Comparison of ENCODE assay signal across 1 cellular context in the genomic region with DNA sequence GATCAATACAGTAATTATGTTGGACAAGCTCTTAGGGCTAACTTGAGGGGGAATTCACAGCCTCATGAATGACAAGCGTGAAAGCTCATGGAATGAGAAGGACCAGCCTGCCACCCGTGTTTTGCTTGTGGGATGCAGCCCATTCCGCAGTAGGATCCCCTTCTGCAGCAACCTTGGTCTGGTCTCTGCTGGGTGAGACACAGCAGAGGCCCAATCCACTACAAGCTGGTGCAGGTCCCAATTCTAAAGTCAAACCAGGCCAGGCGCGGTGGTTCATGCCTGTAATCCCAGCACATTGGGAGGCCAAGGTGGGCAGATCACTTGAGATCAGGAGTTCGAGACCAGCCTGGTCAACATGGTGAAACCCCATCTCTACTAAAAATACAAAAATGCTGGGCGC. TPM values are rescaled to one million over a fixed set of nuclear protein-coding genes. Genes with fewer than 3 reads are reported as not detected.
"Had no signal": no experiment of that assay in that cellular context is flagged by ENCODE, and none has a peak within 500 bp of the region (broad histone marks: within the 10 kb centered on the region; RNA-seq: fewer than 3 reads in every experiment).

No MANE protein-coding gene starts in this region.

RNA-seq across cellular contexts. Expression of gene RAP1GAP, which starts 4.7 kb away (rescaled TPM):
- total RNA-seq: dermis microvascular lymphatic vessel endothelial cell had no signal
